Comparison of ENCODE assay signal across 16 cellular contexts in genomic region chr1:177922209-177922608, GRCh38. TPM values are rescaled to one million over a fixed set of nuclear protein-coding genes. Genes with fewer than 3 reads are reported as not detected.
DNase-seq lines count a peak whose midpoint lies in the region; ATAC-seq and TF ChIP-seq lines count a peak whose summit lies in the region.
"Had no signal": no experiment of that assay in that cellular context is flagged by ENCODE, and none has a peak within 500 bp of the region (broad histone marks: within the 10 kb centered on the region; RNA-seq: fewer than 3 reads in every experiment).

No MANE protein-coding gene starts in this region.

- POLR2A ChIA-PET in HEK293T (lab: Yijun Ruan, JAX): no interaction called here

- no peaks in the 10 kb centered on the region for H3K9me3 ChIP-seq in liver (ENCODE audit: control insufficient read depth in 4 of 4, low read length in 3 of 4)

- no peak overlapping the region for H3K9ac ChIP-seq in liver (ENCODE audit: low read depth in 1 of 2, low read length in 2 of 2)

- H3K27ac ChIP-seq in liver (ENCODE audit: low read depth in 1 of 2, low read length in 2 of 2): no peak overlapping the region

- in situ Hi-C loops in SK-MEL-5 (cut with HindIII; ENCODE audit: low pct_unique_long_range_greater_than_20kb, low sequenced_read_pairs): no loop called here

- no peaks in the 10 kb centered on the region for H3K4me1 ChIP-seq in liver (ENCODE audit: control insufficient read depth in 4 of 4, insufficient read depth in 4 of 4, low read length in 3 of 4)

- CTCF ChIA-PET in HEK293T (lab: Yijun Ruan, JAX): interaction anchor here (0.6 kb wide), 1 partner anchor 937 kb away, joined by 3 read pairs; no protein-coding TSS in a partner anchor

- peaks cover 0 to 13% (median 5%) of the 10 kb centered on the region in 4 donors for H3K36me3 ChIP-seq in liver (ENCODE audit: control insufficient read depth in 4 of 4, insufficient read depth in 3 of 4, low read depth in 1 of 4, low read length in 3 of 4)

- 89% methylated on average over 3 of the region's 3 CpGs for WGBS in liver

- ATAC-seq in GM19324 (IDR thresholded peaks at IDR 0.05; ENCODE audit: low FRiP score, unreplicated experiment): no peak

- H3K4me3 ChIP-seq in GM12864 (ENCODE audit: low read depth, low read length) (no peak overlapping the region), liver (ENCODE audit: low read depth in 1 of 3, low read length in 3 of 3) (no peak overlapping the region)

- no peak for TF ChIP-seq RAD21 in liver (IDR thresholded peaks at IDR 0.05)

- no peak for DNase-seq in GM12864 (ENCODE audit: low read depth)
- peak; percentile 24 for DNase-seq in HEK293T (ENCODE audit: extremely low spot score)
- DNase-seq in SK-MEL-5 (ENCODE audit: low read depth, low spot score): peak; percentile 11
- DNase-seq in SW480 (ENCODE audit: low spot score): no peak
- no peak for DNase-seq in RPMI8226
- no peak for DNase-seq in SKM-1 (lab: John Stamatoyannopoulos, UW; ENCODE audit: unreplicated experiment)
- DNase-seq: CD4-positive, alpha-beta memory T cell; GF-D8; MV-4-11; NCI-H146; NCI-H2107; NCI-H226; NCI-H526 treated with DMSO at 0.1 percent for 48 hours; SHP77 had no signal

- no peaks in the 10 kb centered on the region for H3K27me3 ChIP-seq in liver (ENCODE audit: control insufficient read depth in 4 of 4, insufficient read depth in 4 of 4, low read length in 3 of 4)

- TF ChIP-seq CTCF in GM12864 (IDR thresholded peaks at IDR 0.05; ENCODE audit: low read depth, low read length, missing control alignments): peak; percentile 15
- peak; percentile 8 for TF ChIP-seq CTCF in liver (IDR thresholded peaks at IDR 0.05; ENCODE audit: low read depth, low read length, missing input control)

TF ChIP-seq in HEK293T, 16 proteins besides CTCF, POLR2A, EP300 and RAD21:
- TF ChIP-seq PKNOX1 (IDR thresholded peaks at IDR 0.05) (no peak), ARNT (IDR thresholded peaks at IDR 0.05) (no peak), SP1 (IDR thresholded peaks at IDR 0.05) (no peak), HDGF (IDR thresholded peaks at IDR 0.05; ENCODE audit: borderline replicate concordance) (no peak), LEF1 (IDR thresholded peaks at IDR 0.05; ENCODE audit: borderline replicate concordance) (no peak), FOXK2 (IDR thresholded peaks at IDR 0.05) (no peak), TARDBP (IDR thresholded peaks at IDR 0.05) (no peak), SUZ12 (IDR thresholded peaks at IDR 0.05) (no peak), ELF4 (IDR thresholded peaks at IDR 0.05) (no peak), ZNF384 (IDR thresholded peaks at IDR 0.05) (no peak), CTBP1 (IDR thresholded peaks at IDR 0.05; ENCODE audit: borderline replicate concordance) (no peak), L3MBTL2 (conservative IDR thresholded peaks at IDR 0.05) (no peak), FOXA1 (IDR thresholded peaks at IDR 0.05) (no peak), NFRKB (IDR thresholded peaks at IDR 0.05) (no peak), FOXM1 (IDR thresholded peaks at IDR 0.05; ENCODE audit: borderline replicate concordance) (no peak), BHLHE40 (IDR thresholded peaks at IDR 0.05; ENCODE audit: borderline replicate concordance) (no peak)
TF ChIP-seq in HEK293T: peak in this region for 0.

TF ChIP-seq in liver, 16 proteins besides CTCF, POLR2A, EP300 and RAD21:
- TF ChIP-seq EGR1 (IDR thresholded peaks at IDR 0.05; ENCODE audit: low read depth in 2 of 2) (no peak), REST (IDR thresholded peaks at IDR 0.05) (no peak), GABPA (IDR thresholded peaks at IDR 0.05 in 1 of 2, conservative IDR thresholded peaks at IDR 0.05 in 1 of 2) (no peak), YY1 (IDR thresholded peaks at IDR 0.05) (no peak), FOXA2 (IDR thresholded peaks at IDR 0.05) (no peak), ZBTB33 (IDR thresholded peaks at IDR 0.05) (no peak), FOXA1 (IDR thresholded peaks at IDR 0.05) (no peak), MAX (IDR thresholded peaks at IDR 0.05) (no peak), HNF4A (conservative IDR thresholded peaks at IDR 0.05) (no peak), RXRA (IDR thresholded peaks at IDR 0.05) (no peak), SP1 (IDR thresholded peaks at IDR 0.05) (no peak)

RNA-seq across cellular contexts. Expression of gene SEC16B, which starts 47.6 kb away (rescaled TPM):
- total RNA-seq in SK-MEL-5 (2014; rRNA removed; shearing (Covaris generic)): 0.19 and 0.32 TPM in 2 replicates
- 0.77 and 1.0 TPM in 2 replicates for polyA plus RNA-seq in SK-MEL-5 (2015; cell fraction: cytosol; rRNA removed)
- polyA plus RNA-seq in SK-MEL-5 (2015; cell fraction: nucleus; rRNA removed): 4.4 and 10.1 TPM in 2 replicates
- 10 to 100 TPM; 15.2 to 56.8 TPM for total RNA-seq in liver
- 10 to 100 TPM; 10.9 to 43.6 TPM for polyA plus RNA-seq in liver
- total RNA-seq: CD4-positive, alpha-beta memory T cell had no signal
- polyA plus RNA-seq: CD4-positive, alpha-beta memory T cell had no signal

Comparison
In these comparisons a context has a peak if more than half of its experiments do, and no peak if none do; other contexts are left out.
1. DNase-seq: peak in HEK293T (single experiment) and SK-MEL-5 (single experiment); none in GM12864 (single experiment), SW480 (single experiment), RPMI8226 (single experiment) and SKM-1 (single experiment).
2. RNA of gene SEC16B, which starts 47.6 kb away (total RNA-seq): 15.2 to 56.8 TPM in liver; 0.19 to 0.32 TPM in SK-MEL-5; every median in the first group is over 10 times any median in the second.